ENCODE assay signal across 10 cellular contexts in genomic region chr7:151696738-151697514, GRCh38.
DNase-seq lines count a peak whose midpoint lies in the region; ATAC-seq, FAIRE-seq and TF ChIP-seq lines count a peak whose summit lies in the region.
"Had no signal": no experiment of that assay in that cellular context is flagged by ENCODE, and none has a peak within 500 bp of the region (broad histone marks: within the 10 kb centered on the region; RNA-seq: fewer than 3 reads in every experiment).

No MANE protein-coding gene starts in this region.

- H2BK120ac ChIP-seq in IMR-90 (ENCODE audit: low read depth, low read length): no peak overlapping the region

- H3K9ac ChIP-seq in IMR-90 (ENCODE audit: low read depth, low read length): no peak overlapping the region

- TF ChIP-seq RAD21 in IMR-90 (IDR thresholded peaks at IDR 0.05; ENCODE audit: low read length): no peak

- WGBS in IMR-90 (ENCODE audit: extremely low coverage in 2 of 2, insufficient read length in 1 of 2), 2 experiments: 90% methylated on average over 11 of the region's 18 CpGs; no CpG with 5 or more reads in 1 of the 2 experiments
- WGBS in small intestine, 3 donors: 24 to 66% (median 44%) methylated on average over 18 of the region's 18 CpGs

- H3F3A ChIP-seq in PC-9 (ENCODE audit: insufficient read depth, low read depth): peaks cover 50% of the 10 kb centered on the region

- no peak for TF ChIP-seq CTCF in IMR-90 (conservative IDR thresholded peaks at IDR 0.05; ENCODE audit: low read depth, low read length)
- no peak for TF ChIP-seq CTCF in PC-9 (conservative IDR thresholded peaks at IDR 0.05)
- no peak for TF ChIP-seq CTCF in left ventricle myocardium inferior (IDR thresholded peaks at IDR 0.05; ENCODE audit: borderline replicate concordance)

- no peak overlapping the region for H3K18ac ChIP-seq in IMR-90 (ENCODE audit: low read depth, low read length)

- H2BK5ac ChIP-seq in IMR-90 (ENCODE audit: low read depth, low read length, poor library complexity, severe bottlenecking): no peak overlapping the region

- no peak overlapping the region for H4K8ac ChIP-seq in IMR-90 (ENCODE audit: low read depth in 2 of 2, low read length in 2 of 2)

- intact Hi-C loops in IMR-90 (cut with micrococcal nuclease): no loop called here
- intact Hi-C loops in PC-9 (cut with micrococcal nuclease; ENCODE audit: unreplicated experiment): no loop called here
- intact Hi-C loops in left ventricle myocardium inferior (cut with micrococcal nuclease): no loop called here

- H3K9me3 ChIP-seq in IMR-90 (ENCODE audit: control insufficient read depth, insufficient read depth, low read length) (no peaks in the 10 kb centered on the region), PC-9 (ENCODE audit: insufficient read depth, low read depth) (no peaks in the 10 kb centered on the region), left ventricle myocardium inferior (replicated peaks) (no peaks in the 10 kb centered on the region), small intestine (ENCODE audit: control insufficient read depth, low read depth) (no peaks in the 10 kb centered on the region)

- no peak for FAIRE-seq in small intestine (lab: Jason Lieb, UNC)
- FAIRE-seq: GM12878 had no signal

- BruUV-seq in IMR-90 (replicated peaks; lab: Mats Ljungman, UMichigan) (no TSS peak), PC-9 (replicated peaks; lab: Mats Ljungman, UMichigan) (no TSS peak)

- POLR2A ChIA-PET in IMR-90 (lab: Charles Lee; ENCODE audit: unreplicated experiment) (no interaction called here), PC-9 (lab: Charles Lee; ENCODE audit: unreplicated experiment) (interaction anchor here (0.6 to 0.7 kb wide), 2 partner anchors 8 to 399 kb away, joined by 4 read pairs; no protein-coding TSS in a partner anchor)

- H3K56ac ChIP-seq in IMR-90 (ENCODE audit: extremely low read depth, insufficient read depth, low read length): no peak overlapping the region

- no peak for ATAC-seq in IMR-90 (ENCODE audit: low read depth)
- ATAC-seq in HG03097 (IDR thresholded peaks at IDR 0.05; ENCODE audit: low FRiP score, unreplicated experiment): no peak
- no peak for ATAC-seq in HG03139 (IDR thresholded peaks at IDR 0.05; ENCODE audit: unreplicated experiment)
- ATAC-seq: GM12878 had no signal

- peaks cover 0 to 5% of the 10 kb centered on the region in 2 experiments; a peak in 2 of 4 replicates for H3K79me1 ChIP-seq in IMR-90 (ENCODE audit: low read depth in 1 of 2, low read length in 2 of 2)

- H3K27me3 Mint-ChIP-seq in activated T-cell treated with anti-CD3 and anti-CD28 coated beads, Interleukin-2, amount 50 U/mL, for 24 hours: no peaks in the 10 kb centered on the region

- H2AK5ac ChIP-seq in IMR-90 (ENCODE audit: low read depth, low read length): no peak overlapping the region

- no peak overlapping the region for H3K4me3 Mint-ChIP-seq in activated T-cell treated with anti-CD3 and anti-CD28 coated beads, Interleukin-2, amount 50 U/mL, for 24 hours
- H3K4me3 Mint-ChIP-seq: T-helper 1 cell treated with Interleukin-12 subunit alpha and Interleukin-12 subunit beta and Interleukin-4 antibody, amounts not matched to agents 30 μg/mL and 1 μg/mL, for 36 hours had no signal

- H3K27me3 ChIP-seq in IMR-90 (ENCODE audit: control insufficient read depth, insufficient read depth, low read length): no peaks in the 10 kb centered on the region
- no peaks in the 10 kb centered on the region for H3K27me3 ChIP-seq in PC-9 (ENCODE audit: insufficient read depth, low read depth)
- no peaks in the 10 kb centered on the region for H3K27me3 ChIP-seq in left ventricle myocardium inferior (ENCODE audit: low read depth)
- H3K27me3 ChIP-seq in small intestine (ENCODE audit: control insufficient read depth in 2 of 2, insufficient read depth in 2 of 2, low read length in 2 of 2): no peaks in the 10 kb centered on the region

- H3K4me3 ChIP-seq in IMR-90 (ENCODE audit: insufficient read depth, low read depth, low read length): no peak overlapping the region
- no peak overlapping the region for H3K4me3 ChIP-seq in PC-9
- H3K4me3 ChIP-seq in left ventricle myocardium inferior: no peak overlapping the region
- H3K4me3 ChIP-seq in small intestine (ENCODE audit: low read depth in 1 of 2, low read length in 2 of 2): no peak overlapping the region
- H3K4me3 ChIP-seq: GM12878 had no signal

- H3K9me2 ChIP-seq in PC-9 (ENCODE audit: insufficient read depth): no peaks in the 10 kb centered on the region

- H3K27ac ChIP-seq in IMR-90 (ENCODE audit: insufficient read depth, low read length): no peak overlapping the region
- H3K27ac ChIP-seq in PC-9: peak overlapping the region; percentile 16; the same call in 1 of the 2 replicates
- peak overlapping the region; percentile 87 for H3K27ac ChIP-seq in left ventricle myocardium inferior (replicated peaks)
- peak overlapping the region; percentile 61 to 97 for H3K27ac ChIP-seq in small intestine (ENCODE audit: low read depth in 1 of 2, low read length in 1 of 2)

- H3K4me2 ChIP-seq in IMR-90 (ENCODE audit: low read depth, low read length) (no peak overlapping the region), PC-9 (peak overlapping the region; percentile 54)

- peaks cover 11% of the 10 kb centered on the region for H3K4me1 ChIP-seq in IMR-90 (ENCODE audit: control insufficient read depth, insufficient read depth, low read length)
- peaks cover 72% of the 10 kb centered on the region for H3K4me1 ChIP-seq in PC-9 (replicated peaks; ENCODE audit: insufficient read depth)
- H3K4me1 ChIP-seq in left ventricle myocardium inferior: peaks cover 79% of the 10 kb centered on the region
- H3K4me1 ChIP-seq in small intestine (ENCODE audit: control insufficient read depth in 2 of 2, insufficient read depth in 1 of 2, low read depth in 1 of 2, low read length in 1 of 2): peaks cover 3 to 15% of the 10 kb centered on the region in 2 donors

- H3K4me1 Mint-ChIP-seq in activated T-cell treated with anti-CD3 and anti-CD28 coated beads, Interleukin-2, amount 50 U/mL, for 24 hours (ENCODE audit: low read depth): peaks cover 23% of the 10 kb centered on the region

- in situ Hi-C loops in IMR-90 (cut with MboI; ENCODE audit: low sequenced_read_pairs): no loop called here

- H3K23ac ChIP-seq in IMR-90 (ENCODE audit: low read depth, low read length): no peak overlapping the region

- DNase-seq in IMR-90 (no peak), PC-9 (peak; percentile 88 to 93), left ventricle myocardium inferior (peak; percentile 16), small intestine (peak; percentile 99), RPMI8226 (no peak)
- no peak for DNase-seq in activated T-cell treated with anti-CD3 and anti-CD28 coated beads, Interleukin-2, amount 50 U/mL, for 24 hours

- H3K36me3 Mint-ChIP-seq in activated T-cell treated with anti-CD3 and anti-CD28 coated beads, Interleukin-2, amount 50 U/mL, for 24 hours (ENCODE audit: low read depth): peaks cover 2% of the 10 kb centered on the region

- no peaks in the 10 kb centered on the region for H3K79me2 ChIP-seq in PC-9 (ENCODE audit: low read depth)

- no peak overlapping the region for H4K5ac ChIP-seq in IMR-90 (ENCODE audit: low read depth, low read length)

- H2AFZ ChIP-seq in IMR-90 (replicated peaks; ENCODE audit: low read length, poor library complexity) (no peak overlapping the region), PC-9 (no peak overlapping the region)

- CTCF ChIA-PET in IMR-90 (lab: Yijun Ruan, JAX) (no interaction called here), PC-9 (lab: Charles Lee) (interaction anchor here (0.6 to 0.9 kb wide), 3 partner anchors 8 to 57 kb away, joined by 3 to 7 read pairs (median 5); no protein-coding TSS in a partner anchor)

- H2BK20ac ChIP-seq in IMR-90 (ENCODE audit: low read depth, low read length): no peak overlapping the region

- peak overlapping the region; percentile 10; the same call in 1 of the 2 replicates for H4K91ac ChIP-seq in IMR-90 (ENCODE audit: insufficient read depth, low read depth, low read length)

- no peak overlapping the region for H3K14ac ChIP-seq in IMR-90 (replicated peaks; ENCODE audit: low read depth, low read length)

- H2BK15ac ChIP-seq in IMR-90 (ENCODE audit: low read depth, low read length): no peak overlapping the region

- no peaks in the 10 kb centered on the region for H3K36me3 ChIP-seq in IMR-90 (ENCODE audit: control insufficient read depth, insufficient read depth, low read length)
- H3K36me3 ChIP-seq in PC-9 (ENCODE audit: low read depth): no peaks in the 10 kb centered on the region
- H3K36me3 ChIP-seq in left ventricle myocardium inferior: no peaks in the 10 kb centered on the region
- no peaks in the 10 kb centered on the region for H3K36me3 ChIP-seq in small intestine (ENCODE audit: control insufficient read depth in 2 of 2, insufficient read depth in 2 of 2, low read length in 2 of 2)

- dilution Hi-C loops in IMR-90 (cut with HindIII; ENCODE audit: low sequenced_read_pairs, unreplicated experiment): no loop called here

- peaks cover 12% of the 10 kb centered on the region for H3K9me1 ChIP-seq in IMR-90 (ENCODE audit: insufficient read depth, low read length)

- no peak for TF ChIP-seq POLR2A in IMR-90 (IDR thresholded peaks at IDR 0.05; ENCODE audit: low read depth, low read length)

- no peak overlapping the region for H2AK9ac ChIP-seq in IMR-90 (replicated peaks; ENCODE audit: low read depth, low read length, poor library complexity)

- no peak overlapping the region for H3K4ac ChIP-seq in IMR-90 (ENCODE audit: low read depth, low read length)

- H4K20me1 ChIP-seq in IMR-90 (ENCODE audit: insufficient read depth, low read length) (peaks cover 5% of the 10 kb centered on the region; the same call in 1 of the 2 replicates), PC-9 (ENCODE audit: insufficient read depth) (no peaks in the 10 kb centered on the region)

- no peak overlapping the region for H3K27ac Mint-ChIP-seq in activated T-cell treated with anti-CD3 and anti-CD28 coated beads, Interleukin-2, amount 50 U/mL, for 24 hours
- H3K27ac Mint-ChIP-seq: T-helper 1 cell treated with Interleukin-12 subunit alpha and Interleukin-12 subunit beta and Interleukin-4 antibody, amounts not matched to agents 30 μg/mL and 1 μg/mL, for 36 hours had no signal

- H3K9me3 Mint-ChIP-seq in activated T-cell treated with anti-CD3 and anti-CD28 coated beads, Interleukin-2, amount 50 U/mL, for 24 hours: no peaks in the 10 kb centered on the region
- H3K9me3 Mint-ChIP-seq: T-helper 1 cell treated with Interleukin-12 subunit alpha and Interleukin-12 subunit beta and Interleukin-4 antibody, amounts not matched to agents 30 μg/mL and 1 μg/mL, for 36 hours had no signal

TF ChIP-seq in IMR-90, 13 proteins besides CTCF, POLR2A, EP300 and RAD21:
- TF ChIP-seq NFE2L2 (IDR thresholded peaks at IDR 0.05; ENCODE audit: low read depth, low read length) (no peak), USF2 (IDR thresholded peaks at IDR 0.05; ENCODE audit: low read depth, low read length) (no peak)

Comparison
In these comparisons a context has a peak if more than half of its experiments do, and no peak if none do; other contexts are left out.
1. DNase-seq: peak in PC-9 (2 of 2), left ventricle myocardium inferior (single experiment) and small intestine (single experiment); none in IMR-90 (single experiment), activated T-cell treated with anti-CD3 and anti-CD28 coated beads, Interleukin-2, amount 50 U/mL, for 24 hours (single experiment) and RPMI8226 (single experiment).